ENCODE assay signal across 14 cellular contexts in the genomic region with DNA sequence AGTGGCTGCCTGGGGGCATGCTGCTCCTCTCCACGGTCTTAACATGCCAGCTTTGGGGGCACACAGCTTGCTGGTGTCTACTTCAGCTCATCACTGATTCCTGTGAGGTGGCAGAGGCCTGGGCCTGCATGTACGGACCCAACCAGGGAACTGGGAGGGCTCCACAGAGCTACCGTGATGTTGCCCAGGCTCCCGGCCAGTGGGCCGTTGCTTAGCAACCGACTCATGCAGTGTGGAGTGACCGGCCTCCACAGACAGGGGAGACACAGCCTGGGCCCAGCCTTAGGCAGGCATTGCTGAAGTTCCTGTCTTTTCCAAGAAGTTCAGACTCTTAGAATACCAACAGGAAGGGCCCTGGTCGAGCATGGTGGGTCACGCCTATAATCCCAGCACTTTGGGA. TPM values are rescaled to one million over a fixed set of nuclear protein-coding genes. Genes with fewer than 3 reads are reported as not detected.
DNase-seq lines count a peak whose midpoint lies in the region; ATAC-seq and TF ChIP-seq lines count a peak whose summit lies in the region.
"Had no signal": no experiment of that assay in that cellular context is flagged by ENCODE, and none has a peak within 500 bp of the region (broad histone marks: within the 10 kb centered on the region; RNA-seq: fewer than 3 reads in every experiment).

No MANE protein-coding gene starts in this region.

- H3K4me1 ChIP-seq in endodermal cell (ENCODE audit: control insufficient read depth, insufficient read depth, low read length) (no peaks in the 10 kb centered on the region), left lung (no peaks in the 10 kb centered on the region), vagina (no peaks in the 10 kb centered on the region), Peyer's patch (no peaks in the 10 kb centered on the region)
- H3K4me1 ChIP-seq: transverse colon had no signal

- POLR2A ChIA-PET in AG04450 (lab: Yijun Ruan, JAX), result interaction anchor here (0.5 kb wide), 1 partner anchor 30 kb away, joined by 3 read pairs; no protein-coding TSS in a partner anchor

- no peaks in the 10 kb centered on the region for H3K36me3 ChIP-seq in endodermal cell (ENCODE audit: control insufficient read depth, insufficient read depth, low read length)
- no peaks in the 10 kb centered on the region for H3K36me3 ChIP-seq in left lung
- no peaks in the 10 kb centered on the region for H3K36me3 ChIP-seq in vagina
- no peaks in the 10 kb centered on the region for H3K36me3 ChIP-seq in Peyer's patch
- H3K36me3 ChIP-seq: transverse colon had no signal

- H3K4me3 ChIP-seq in AG04450 (ENCODE audit: low read depth, low read length) (no peak overlapping the region), endodermal cell (ENCODE audit: low read length) (no peak overlapping the region), left lung (no peak overlapping the region), vagina (no peak overlapping the region), Peyer's patch (no peak overlapping the region)
- H3K4me3 ChIP-seq: BLaER1 treated with 17β-estradiol and CSF1 and Interleukin-3, amounts not matched to agents 10 nM and 100 nM; transverse colon had no signal

- H3K27me3 ChIP-seq in AG04450 (ENCODE audit: control insufficient read depth, insufficient read depth, low read length) (no peaks in the 10 kb centered on the region), endodermal cell (ENCODE audit: control insufficient read depth, insufficient read depth, low read length, poor library complexity, severe bottlenecking) (no peaks in the 10 kb centered on the region), left lung (no peaks in the 10 kb centered on the region), vagina (no peaks in the 10 kb centered on the region), Peyer's patch (no peaks in the 10 kb centered on the region)
- H3K27me3 ChIP-seq: BLaER1 treated with 17β-estradiol and CSF1 and Interleukin-3, amounts not matched to agents 10 nM and 100 nM; transverse colon had no signal

- no peak overlapping the region for H3K27ac ChIP-seq in AG04450 (ENCODE audit: low read depth, low read length)
- peak overlapping the region; percentile 53 for H3K27ac ChIP-seq in endodermal cell (ENCODE audit: low read depth, low read length)
- no peak overlapping the region for H3K27ac ChIP-seq in left lung
- no peak overlapping the region for H3K27ac ChIP-seq in vagina
- H3K27ac ChIP-seq in Peyer's patch, result no peak overlapping the region
- H3K27ac ChIP-seq: HL-60, transverse colon had no signal

- no peak for TF ChIP-seq CTCF in AG04450 (IDR thresholded peaks at IDR 0.05; ENCODE audit: low read depth, low read length)
- TF ChIP-seq CTCF in endodermal cell (conservative IDR thresholded peaks at IDR 0.05), result no peak
- no peak for TF ChIP-seq CTCF in left lung (IDR thresholded peaks at IDR 0.05)
- no peak for TF ChIP-seq CTCF in vagina (IDR thresholded peaks at IDR 0.05)
- no peak for TF ChIP-seq CTCF in Peyer's patch (IDR thresholded peaks at IDR 0.05)

- H3K9me3 Mint-ChIP-seq in endodermal cell, result no peaks in the 10 kb centered on the region
- H3K9me3 Mint-ChIP-seq: dendritic cell treated with granulocyte-macrophage colony-stimulating factor and Interleukin-4, amounts not matched to agents 40 ng/mL and 50 ng/mL, for 4 days had no signal

- no peaks in the 10 kb centered on the region for H3K27me3 Mint-ChIP-seq in endodermal cell (ENCODE audit: insufficient read depth)
- H3K27me3 Mint-ChIP-seq: dendritic cell treated with granulocyte-macrophage colony-stimulating factor and Interleukin-4, amounts not matched to agents 40 ng/mL and 50 ng/mL, for 4 days had no signal

- WGBS in endodermal cell (ENCODE audit: insufficient coverage in 1 of 2, insufficient read length in 1 of 2), 2 experiments, result 51 to 87% methylated on average over 3 to 9 of the region's 9 CpGs

- no peak overlapping the region for H3K9ac ChIP-seq in endodermal cell (ENCODE audit: extremely low read depth, low read length, poor library complexity, severe bottlenecking)
- H3K9ac ChIP-seq: BLaER1 treated with 17β-estradiol and CSF1 and Interleukin-3, amounts not matched to agents 10 nM and 100 nM had no signal

- CTCF ChIA-PET in AG04450 (lab: Charles Lee), result no interaction called here

- DNase-seq in AG04450 (ENCODE audit: low read depth, low spot score) (peak; percentile 30), M059J (ENCODE audit: low read depth) (peak; percentile 44), endodermal cell (peak; percentile 71), left lung (peak in 1 of 2 donors; percentile 28), vagina (ENCODE audit: extremely low spot score in 2 of 2) (no peak), Peyer's patch (no peak), LoVo (ENCODE audit: low spot score) (no peak)
- DNase-seq: NCI-H1105 treated with DMSO at 0.1 percent for 48 hours, occipital lobe, transverse colon had no signal

- peak overlapping the region; percentile 13 for H3K27ac Mint-ChIP-seq in endodermal cell
- H3K27ac Mint-ChIP-seq: dendritic cell treated with granulocyte-macrophage colony-stimulating factor and Interleukin-4, amounts not matched to agents 40 ng/mL and 50 ng/mL, for 4 days had no signal

- no peaks in the 10 kb centered on the region for H3K36me3 Mint-ChIP-seq in endodermal cell (ENCODE audit: low read depth)

- no peaks in the 10 kb centered on the region; the same call in 1 of the 2 replicates for H3K9me3 ChIP-seq in AG04450 (ENCODE audit: control insufficient read depth, insufficient read depth, low read length)
- H3K9me3 ChIP-seq in endodermal cell (ENCODE audit: control insufficient read depth, low read length), result no peaks in the 10 kb centered on the region
- no peaks in the 10 kb centered on the region for H3K9me3 ChIP-seq in left lung
- no peaks in the 10 kb centered on the region for H3K9me3 ChIP-seq in vagina
- H3K9me3 ChIP-seq in Peyer's patch, result no peaks in the 10 kb centered on the region
- H3K9me3 ChIP-seq: BLaER1 treated with 17β-estradiol and CSF1 and Interleukin-3, amounts not matched to agents 10 nM and 100 nM; transverse colon had no signal

- ATAC-seq in left lung (peak; percentile 17), GM19452 (IDR thresholded peaks at IDR 0.05; ENCODE audit: unreplicated experiment) (no peak)

- intact Hi-C loops in left lung (cut with DNase I), result no loop called here
- intact Hi-C loops in vagina (cut with DNase I), result no loop called here

- TF ChIP-seq POLR2A in vagina (IDR thresholded peaks at IDR 0.05), result no peak
- TF ChIP-seq POLR2A in Peyer's patch (IDR thresholded peaks at IDR 0.05), result no peak

- peaks cover 10% of the 10 kb centered on the region for H3K4me1 Mint-ChIP-seq in endodermal cell

- no peak overlapping the region for H3K4me3 Mint-ChIP-seq in endodermal cell
- H3K4me3 Mint-ChIP-seq: dendritic cell treated with granulocyte-macrophage colony-stimulating factor and Interleukin-4, amounts not matched to agents 40 ng/mL and 50 ng/mL, for 4 days had no signal

RNA-seq across cellular contexts. Expression of a gene that starts 25.8 kb away (rescaled TPM):
- polyA plus RNA-seq in AG04450 (2011; rRNA removed), result 0.52 and 0.89 TPM in 2 replicates
- polyA minus RNA-seq in AG04450 (2011; rRNA and poly(A)+ RNA removed), result 0.56 and 0.92 TPM in 2 replicates
- total RNA-seq in M059J (2014; rRNA removed; shearing (Covaris generic)), result 0.44 and 5.1 TPM in 2 replicates
- total RNA-seq in endodermal cell, result 1 to 10 TPM; 8.0 to 8.7 TPM
- polyA plus RNA-seq in endodermal cell (2013, experiment 1 of 2), result 8.4 TPM
- polyA plus RNA-seq in endodermal cell (2013, experiment 2 of 2), result 8.7 TPM
- 1 to 10 TPM; 5.7 to 8.2 TPM for total RNA-seq in left lung
- total RNA-seq in vagina, result 8.8 TPM
- total RNA-seq in Peyer's patch, result 10 to 100 TPM in 1 of 4 donors, 1 to 10 TPM in 3; 1.8 to 13.2 (median 2.7) TPM

Comparison
In these comparisons a context has a peak if more than half of its experiments do, and no peak if none do; other contexts are left out.
1. DNase-seq: peak in AG04450 (single experiment), M059J (single experiment) and endodermal cell (single experiment); none in vagina (0 of 2), Peyer's patch (0 of 3) and LoVo (single experiment).